ENCODE assay signal across 13 cellular contexts in genomic region chrX:153993079-153993478, GRCh38. TPM values are rescaled to one million over a fixed set of nuclear protein-coding genes. Genes with fewer than 3 reads are reported as not detected.
DNase-seq lines count a peak whose midpoint lies in the region; ATAC-seq lines count a peak whose summit lies in the region.
"Had no signal": no experiment of that assay in that cellular context is flagged by ENCODE, and none has a peak within 500 bp of the region (broad histone marks: within the 10 kb centered on the region; RNA-seq: fewer than 3 reads in every experiment).

No MANE protein-coding gene starts in this region.

- H2BK5ac ChIP-seq in neuronal stem cell (ENCODE audit: low read length) = no peak overlapping the region

- no peak overlapping the region for H3K27ac ChIP-seq in neuronal stem cell (replicated peaks; ENCODE audit: low read length)
- H3K27ac ChIP-seq: C4-2B, GM23248 had no signal

- no CpG with 5 or more reads among the region's 12 CpGs for WGBS in neuronal stem cell (ENCODE audit: extremely low coverage in 2 of 2, insufficient read length in 2 of 2, insufficient replicate concordance in 1 of 2), 2 donors

- no peak overlapping the region for H3K4me3 ChIP-seq in neuronal stem cell (ENCODE audit: low read length in 2 of 2)
- H3K4me3 ChIP-seq: GM12878, GM23248 had no signal

- H3K4me2 ChIP-seq in neuronal stem cell (ENCODE audit: insufficient read depth, low read length, poor library complexity, severe bottlenecking) = no peak overlapping the region

- no peak overlapping the region for H3K18ac ChIP-seq in neuronal stem cell (ENCODE audit: low read length)

- H3K4ac ChIP-seq in neuronal stem cell (ENCODE audit: low read length) = no peak overlapping the region

- H3K14ac ChIP-seq in neuronal stem cell (ENCODE audit: low read length) = no peak overlapping the region

- no peak overlapping the region for H3K9ac ChIP-seq in neuronal stem cell (ENCODE audit: low read depth, low read length, poor library complexity)
- H3K9ac ChIP-seq: GM23248 had no signal

- H3K4me1 ChIP-seq in neuronal stem cell (ENCODE audit: control insufficient read depth in 2 of 2, insufficient read depth in 1 of 2, low read depth in 1 of 2, low read length in 2 of 2) = no peaks in the 10 kb centered on the region

- in situ Hi-C loops in G401 (cut with HindIII; ENCODE audit: low sequenced_read_pairs) = no loop called here

- H3K9me3 ChIP-seq in neuronal stem cell (replicated peaks in 1 of 2; ENCODE audit: control insufficient read depth in 2 of 2, insufficient read depth in 1 of 2, low read depth in 1 of 2, low read length in 2 of 2) = peaks cover 0 to 3% of the 10 kb centered on the region in 2 donors

- H2AK5ac ChIP-seq in neuronal stem cell (ENCODE audit: low read depth, low read length) = no peak overlapping the region

- no peaks in the 10 kb centered on the region for H3K79me1 ChIP-seq in neuronal stem cell (ENCODE audit: low read depth, low read length)

- no peak overlapping the region for H2AFZ ChIP-seq in neuronal stem cell (ENCODE audit: low read length)
- H2AFZ ChIP-seq: GM23248 had no signal

- no peak overlapping the region for H4K8ac ChIP-seq in neuronal stem cell (ENCODE audit: low read depth, low read length)

- H3K23ac ChIP-seq in neuronal stem cell (ENCODE audit: low read depth, low read length, poor library complexity) = no peak overlapping the region

- DNase-seq in G401 (ENCODE audit: low spot score) (peak; percentile 39), NCI-H2171 treated with DMSO at 0.1 percent for 48 hours (lab: John Stamatoyannopoulos, UW) (peak; percentile 94), cerebellum (ENCODE audit: low spot score) (peak; percentile 22), CD1c-positive myeloid dendritic cell (ENCODE audit: extremely low spot score) (no peak), neuronal stem cell (ENCODE audit: low spot score) (no peak)
- DNase-seq: CD8-positive, alpha-beta T cell; COR-L47; GM23248 had no signal

- ATAC-seq in HG03135 (IDR thresholded peaks at IDR 0.05; ENCODE audit: unreplicated experiment) (no peak), HG02884 (IDR thresholded peaks at IDR 0.05; ENCODE audit: unreplicated experiment) (no peak)
- ATAC-seq: CD8-positive, alpha-beta T cell; GM12878; HCT116 had no signal

- no peaks in the 10 kb centered on the region for H3K36me3 ChIP-seq in neuronal stem cell (replicated peaks in 1 of 2; ENCODE audit: control insufficient read depth in 2 of 2, insufficient read depth in 2 of 2, low read length in 2 of 2)

- H2BK120ac ChIP-seq in neuronal stem cell (ENCODE audit: low read depth, low read length) = no peak overlapping the region

- H2BK15ac ChIP-seq in neuronal stem cell (ENCODE audit: low read length) = no peak overlapping the region

- H4K91ac ChIP-seq in neuronal stem cell (ENCODE audit: low read depth, low read length, poor library complexity) = no peak overlapping the region

- peaks cover 0 to 23% (median 0%) of the 10 kb centered on the region in 3 experiments for H3K27me3 ChIP-seq in neuronal stem cell (ENCODE audit: control insufficient read depth in 3 of 3, insufficient read depth in 3 of 3, low read depth in 1 of 3, low read length in 3 of 3)

- H2BK12ac ChIP-seq in neuronal stem cell (ENCODE audit: low read length) = no peak overlapping the region

RNA-seq across cellular contexts. Expression of gene TMEM187, which starts 20.5 kb away (rescaled TPM):
- 1.4 and 7.4 TPM in 2 replicates for total RNA-seq in G401 (2014; rRNA removed; shearing (Covaris generic))
- 1.3 TPM for total RNA-seq in cerebellum
- polyA plus RNA-seq in neuronal stem cell (2013, experiment 1 of 2) = 6.2 TPM
- polyA plus RNA-seq in neuronal stem cell (2013, experiment 2 of 2) = 6.1 TPM

RNA-seq across cellular contexts. Expression of gene HCFC1, which starts 21.5 kb away (rescaled TPM):
- total RNA-seq in G401 (2014; rRNA removed; shearing (Covaris generic)) = 12.4 and 16.1 TPM in 2 replicates
- total RNA-seq in cerebellum = 20.0 TPM
- polyA plus RNA-seq in neuronal stem cell (2013, experiment 1 of 2) = 37.0 TPM
- polyA plus RNA-seq in neuronal stem cell (2013, experiment 2 of 2) = 39.4 TPM

RNA-seq across cellular contexts. Expression of gene IRAK1, which starts 26.6 kb away (rescaled TPM):
- 140 and 144 TPM in 2 replicates for total RNA-seq in G401 (2014; rRNA removed; shearing (Covaris generic))
- 10.9 TPM for total RNA-seq in cerebellum
- 33.3 TPM for polyA plus RNA-seq in neuronal stem cell (2013, experiment 1 of 2)
- polyA plus RNA-seq in neuronal stem cell (2013, experiment 2 of 2) = 32.7 TPM

RNA-seq across cellular contexts. Expression of gene RENBP, which starts 48.6 kb away (rescaled TPM):
- total RNA-seq in G401 (2014; rRNA removed; shearing (Covaris generic)) = 7.1 and 8.4 TPM in 2 replicates
- 2.6 TPM for total RNA-seq in cerebellum
- polyA plus RNA-seq in neuronal stem cell (2013, experiment 1 of 2) = 4.8 TPM
- polyA plus RNA-seq in neuronal stem cell (2013, experiment 2 of 2) = 4.7 TPM
- polyA plus RNA-seq: GM23248 had no signal

RNA-seq across cellular contexts. Expression of gene NAA10, which starts 58.2 kb away (rescaled TPM):
- 136 and 159 TPM in 2 replicates for total RNA-seq in G401 (2014; rRNA removed; shearing (Covaris generic))
- 21.6 TPM for total RNA-seq in cerebellum
- polyA plus RNA-seq in neuronal stem cell (2013, experiment 1 of 2) = 94.9 TPM
- polyA plus RNA-seq in neuronal stem cell (2013, experiment 2 of 2) = 91.4 TPM

Comparison
In these comparisons a context has a peak if more than half of its experiments do, and no peak if none do; other contexts are left out.
1. DNase-seq: peak in G401 (single experiment), NCI-H2171 treated with DMSO at 0.1 percent for 48 hours (single experiment) and cerebellum (single experiment); none in CD1c-positive myeloid dendritic cell (single experiment) and neuronal stem cell (single experiment).
2. RNA of gene IRAK1, which starts 26.6 kb away (total RNA-seq): 140 to 144 TPM in G401; 10.9 TPM in cerebellum (single experiment); every median in the first group is over 10 times any median in the second.